Comparison of ENCODE assay signal across 8 cellular contexts in genomic region chr12:107402041-107403022, GRCh38.
A peak's percentile ranks its signal among the peaks of the same experiment; 100 is the strongest.
DNase-seq lines count a peak whose midpoint lies in the region; ATAC-seq and TF ChIP-seq lines count a peak whose summit lies in the region.

No MANE protein-coding gene starts in this region.

- no peak for TF ChIP-seq POLR2A in esophagus muscularis mucosa (IDR thresholded peaks at IDR 0.05; ENCODE audit: low read depth)
- no peak for TF ChIP-seq POLR2A in ovary (IDR thresholded peaks at IDR 0.05)

- peak overlapping the region; percentile 83 for H3K27ac Mint-ChIP-seq in progenitor cell of endocrine pancreas

- H3K4me3 ChIP-seq in esophagus muscularis mucosa, result no peak overlapping the region
- no peak overlapping the region for H3K4me3 ChIP-seq in ovary

- POLR2A ChIA-PET in HEK293T (lab: Yijun Ruan, JAX), result no interaction called here

- H3K4me1 ChIP-seq in esophagus muscularis mucosa (no peaks in the 10 kb centered on the region), ovary (ENCODE audit: insufficient read depth) (no peaks in the 10 kb centered on the region)

- no peak overlapping the region for H3K4me3 Mint-ChIP-seq in progenitor cell of endocrine pancreas (ENCODE audit: low read depth)

- intact Hi-C loops in esophagus muscularis mucosa (cut with DNase I) (no loop called here), ovary (cut with DNase I) (no loop called here)

- H3K27ac ChIP-seq in esophagus muscularis mucosa (replicated peaks in 1 of 4), result no peak overlapping the region
- no peak overlapping the region for H3K27ac ChIP-seq in ovary

- H3K36me3 Mint-ChIP-seq in progenitor cell of endocrine pancreas (ENCODE audit: insufficient read depth), result no peaks in the 10 kb centered on the region

- TF ChIP-seq EP300 in esophagus muscularis mucosa (IDR thresholded peaks at IDR 0.05) (no peak), ovary (IDR thresholded peaks at IDR 0.05) (no peak)

- H3K27me3 ChIP-seq in esophagus muscularis mucosa (peaks cover 0 to 26% (median 0%) of the 10 kb centered on the region in 4 donors), ovary (no peaks in the 10 kb centered on the region)

- WGBS in esophagus muscularis mucosa, result 55% methylated on average over 4 of the region's 5 CpGs
- WGBS in ovary, 3 donors, result 44 to 64% (median 60%) methylated on average over 5 of the region's 5 CpGs

- DNase-seq in COLO829 (ENCODE audit: low spot score) (peak; percentile 29), HEK293T (ENCODE audit: extremely low spot score) (peak; percentile 62), NOMO-1 treated with dmso at 0.1 percent for 144 hours (lab: John Stamatoyannopoulos, UW; ENCODE audit: unreplicated experiment) (peak; percentile 13), esophagus muscularis mucosa (ENCODE audit: extremely low spot score) (no peak), progenitor cell of endocrine pancreas (ENCODE audit: low spot score, unreplicated experiment) (peak; percentile 40), ovary (no peak)
- peak; percentile 58 for DNase-seq in activated CD8-positive, alpha-beta memory T cell treated with anti-CD3 and anti-CD28 coated beads, Interleukin-2, amount 50 U/mL, for 4 hours

- H3K9me3 Mint-ChIP-seq in progenitor cell of endocrine pancreas (ENCODE audit: low read depth), result no peaks in the 10 kb centered on the region

- peaks cover 11% of the 10 kb centered on the region for H3K4me1 Mint-ChIP-seq in progenitor cell of endocrine pancreas (ENCODE audit: low read depth)

- ATAC-seq in HG03565 (IDR thresholded peaks at IDR 0.05; ENCODE audit: unreplicated experiment), result no peak

- H3K9me3 ChIP-seq in esophagus muscularis mucosa, result no peaks in the 10 kb centered on the region
- no peaks in the 10 kb centered on the region for H3K9me3 ChIP-seq in ovary

- CTCF ChIA-PET in HEK293T (lab: Yijun Ruan, JAX), result interaction anchor here (0.6 to 4.8 kb wide), 9 partner anchors 20 to 276 kb away, joined by 3 to 26 read pairs (median 4); no protein-coding TSS in a partner anchor

- peak in 2 of 3 experiments; percentile 14 to 22 for TF ChIP-seq CTCF in esophagus muscularis mucosa (IDR thresholded peaks at IDR 0.05)
- peak; percentile 73 for TF ChIP-seq CTCF in progenitor cell of endocrine pancreas (IDR thresholded peaks at IDR 0.05; ENCODE audit: unreplicated experiment)
- TF ChIP-seq CTCF in ovary (IDR thresholded peaks at IDR 0.05), result no peak

- no peaks in the 10 kb centered on the region for H3K27me3 Mint-ChIP-seq in progenitor cell of endocrine pancreas

- no peaks in the 10 kb centered on the region for H3K36me3 ChIP-seq in esophagus muscularis mucosa
- H3K36me3 ChIP-seq in ovary, result no peaks in the 10 kb centered on the region

TF ChIP-seq in HEK293T, 16 proteins besides CTCF, POLR2A, EP300 and RAD21:
- no peak for TF ChIP-seq SUZ12 (IDR thresholded peaks at IDR 0.05)
- no peak for TF ChIP-seq ELF4 (IDR thresholded peaks at IDR 0.05)
- TF ChIP-seq TARDBP (IDR thresholded peaks at IDR 0.05), result no peak
- no peak for TF ChIP-seq ZNF384 (IDR thresholded peaks at IDR 0.05)
- TF ChIP-seq PKNOX1 (IDR thresholded peaks at IDR 0.05), result no peak
- no peak for TF ChIP-seq CTBP1 (IDR thresholded peaks at IDR 0.05; ENCODE audit: borderline replicate concordance)
- no peak for TF ChIP-seq BHLHE40 (IDR thresholded peaks at IDR 0.05; ENCODE audit: borderline replicate concordance)
- no peak for TF ChIP-seq FOXM1 (IDR thresholded peaks at IDR 0.05; ENCODE audit: borderline replicate concordance)
- TF ChIP-seq FOXA1 (IDR thresholded peaks at IDR 0.05), result no peak
- TF ChIP-seq L3MBTL2 (conservative IDR thresholded peaks at IDR 0.05), result no peak
- no peak for TF ChIP-seq ARNT (IDR thresholded peaks at IDR 0.05)
- no peak for TF ChIP-seq NFRKB (IDR thresholded peaks at IDR 0.05)
TF ChIP-seq in HEK293T: peak in this region for 0.

Comparison
In these comparisons a context has a peak if more than half of its experiments do, and no peak if none do; other contexts are left out.
1. DNase-seq: peak in COLO829 (single experiment), HEK293T (single experiment), NOMO-1 treated with dmso at 0.1 percent for 144 hours (single experiment), activated CD8-positive, alpha-beta memory T cell treated with anti-CD3 and anti-CD28 coated beads, Interleukin-2, amount 50 U/mL, for 4 hours (single experiment) and progenitor cell of endocrine pancreas (single experiment); none in esophagus muscularis mucosa (single experiment) and ovary (0 of 5).
2. CTCF ChIP-seq: peak in esophagus muscularis mucosa (2 of 3) and progenitor cell of endocrine pancreas (single experiment); none in ovary (0 of 3).